Comparison of ENCODE assay signal across 2 cellular contexts in the genomic region with DNA sequence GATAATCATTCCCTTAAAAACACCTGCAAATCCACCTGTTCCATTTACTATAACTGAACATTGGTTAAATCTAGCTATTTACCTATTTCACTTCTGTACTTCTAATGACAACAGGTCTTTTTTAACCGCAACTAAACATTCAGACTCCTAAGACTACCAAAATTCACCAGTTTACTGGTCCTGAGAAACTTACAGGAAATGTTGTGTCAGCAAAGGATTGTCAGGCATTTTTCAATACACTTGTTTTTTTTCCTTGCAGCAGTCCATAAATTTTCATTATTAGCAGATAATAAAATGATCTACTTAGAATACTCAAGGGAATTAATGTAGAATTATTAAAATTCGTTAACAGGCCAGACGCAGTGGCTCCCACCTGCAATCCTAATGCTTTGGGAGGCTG.
TF ChIP-seq lines count a peak whose summit lies in the region.

No MANE protein-coding gene starts in this region.

TF ChIP-seq in HepG2, 621 proteins besides CTCF, POLR2A, EP300 and RAD21:
- TF ChIP-seq SCMH1 (CRISPR knock-in tag; IDR thresholded peaks at IDR 0.05; ENCODE audit: borderline replicate concordance): no peak
- TF ChIP-seq MAFK (conservative IDR thresholded peaks at IDR 0.05 in 1 of 2, IDR thresholded peaks at IDR 0.05 in 1 of 2; ENCODE audit: low read length in 2 of 2): peak; percentile 33 to 63; a peak in 3 of 4 replicates
- TF ChIP-seq, protein P1, sequence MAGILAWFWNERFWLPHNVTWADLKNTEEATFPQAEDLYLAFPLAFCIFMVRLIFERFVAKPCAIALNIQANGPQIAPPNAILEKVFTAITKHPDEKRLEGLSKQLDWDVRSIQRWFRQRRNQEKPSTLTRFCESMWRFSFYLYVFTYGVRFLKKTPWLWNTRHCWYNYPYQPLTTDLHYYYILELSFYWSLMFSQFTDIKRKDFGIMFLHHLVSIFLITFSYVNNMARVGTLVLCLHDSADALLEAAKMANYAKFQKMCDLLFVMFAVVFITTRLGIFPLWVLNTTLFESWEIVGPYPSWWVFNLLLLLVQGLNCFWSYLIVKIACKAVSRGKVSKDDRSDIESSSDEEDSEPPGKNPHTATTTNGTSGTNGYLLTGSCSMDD (CRISPR knock-in tag; IDR thresholded peaks at IDR 0.05): no peak
- peak; percentile 48; the same call in 1 of the 2 replicates for TF ChIP-seq MAFF (IDR thresholded peaks at IDR 0.05; ENCODE audit: low read depth, low read length)

TF ChIP-seq in K562, 482 proteins besides CTCF, POLR2A, EP300 and RAD21:
- peak; percentile 62 for TF ChIP-seq ZNF316 (IDR thresholded peaks at IDR 0.05)
- no peak for TF ChIP-seq POU5F1 (IDR thresholded peaks at IDR 0.05; ENCODE audit: borderline replicate concordance, low read depth, low read length, partially characterized antibody)
TF ChIP-seq in K562: peak in this region for 1.
